32 cellular contexts compared by ENCODE assay signal in the genomic region with DNA sequence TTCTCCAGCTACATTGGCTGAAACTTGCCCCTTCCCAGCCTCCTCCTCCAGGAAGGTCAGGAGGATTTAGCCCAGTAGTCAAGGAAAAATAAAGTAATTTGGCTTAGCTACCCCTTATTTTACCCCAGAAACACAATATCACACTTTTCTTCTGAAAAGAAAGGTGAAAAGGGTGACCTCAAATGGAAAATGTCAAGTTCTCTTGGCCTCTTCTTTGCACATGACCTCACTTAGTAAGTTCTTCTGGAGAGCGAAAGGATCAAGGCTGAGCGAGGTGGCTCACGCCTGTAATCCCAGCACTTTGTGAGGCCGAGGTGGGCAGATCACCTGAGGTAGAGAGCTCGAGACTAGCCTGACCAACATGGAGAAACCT. TPM values are rescaled to one million over a fixed set of nuclear protein-coding genes. Genes with fewer than 3 reads are reported as not detected.
A peak's percentile ranks its signal among the peaks of the same experiment; 100 is the strongest.
DNase-seq lines count a peak whose midpoint lies in the region; ATAC-seq, FAIRE-seq and TF ChIP-seq lines count a peak whose summit lies in the region.
"Had no signal": no experiment of that assay in that cellular context is flagged by ENCODE, and none has a peak within 500 bp of the region (broad histone marks: within the 10 kb centered on the region; RNA-seq: fewer than 3 reads in every experiment).

No MANE protein-coding gene starts in this region.

- peaks cover 25% of the 10 kb centered on the region for H3K4me1 Mint-ChIP-seq in MCF 10A (ENCODE audit: insufficient read depth, unreplicated experiment)
- H3K4me1 Mint-ChIP-seq in CD8-positive, alpha-beta T cell (ENCODE audit: low read depth), result peaks cover 4% of the 10 kb centered on the region

- H3K27me3 Mint-ChIP-seq in MCF 10A (ENCODE audit: insufficient read depth, unreplicated experiment), result no peaks in the 10 kb centered on the region
- H3K27me3 Mint-ChIP-seq in CD8-positive, alpha-beta T cell (ENCODE audit: low read depth), result peaks cover 1% of the 10 kb centered on the region
- H3K27me3 Mint-ChIP-seq: activated CD4-positive, alpha-beta T cell treated with anti-CD3 and anti-CD28 coated beads, Interleukin-2, amount 10 ng/mL, durations not matched to agents 7 days and 5 days had no signal

- H3K36me3 Mint-ChIP-seq in MCF 10A (ENCODE audit: insufficient read depth, unreplicated experiment), result no peaks in the 10 kb centered on the region
- no peaks in the 10 kb centered on the region for H3K36me3 Mint-ChIP-seq in CD8-positive, alpha-beta T cell
- H3K36me3 Mint-ChIP-seq: CD4-positive, CD25-positive, alpha-beta regulatory T cell had no signal

- H2AFZ ChIP-seq in mammary epithelial cell (ENCODE audit: low read depth, low read length), result no peak overlapping the region
- H2AFZ ChIP-seq: GM23248 had no signal

- H3K36me3 ChIP-seq in mammary epithelial cell (ENCODE audit: insufficient read depth, low read length), result no peaks in the 10 kb centered on the region
- no peaks in the 10 kb centered on the region for H3K36me3 ChIP-seq in RWPE2 (ENCODE audit: low read depth)
- no peaks in the 10 kb centered on the region for H3K36me3 ChIP-seq in kidney (ENCODE audit: control insufficient read depth in 1 of 2, insufficient read depth in 2 of 2, low read length in 2 of 2)
- H3K36me3 ChIP-seq in transverse colon, result no peaks in the 10 kb centered on the region
- H3K36me3 ChIP-seq in CD8-positive, alpha-beta T cell (ENCODE audit: insufficient read depth, low read length), result no peaks in the 10 kb centered on the region
- H3K36me3 ChIP-seq: ovary, spleen, tibial nerve had no signal

- H3K4me3 Mint-ChIP-seq in MCF 10A (ENCODE audit: unreplicated experiment), result no peak overlapping the region
- H3K4me3 Mint-ChIP-seq in CD8-positive, alpha-beta T cell, result no peak overlapping the region
- H3K4me3 Mint-ChIP-seq: activated CD4-positive, alpha-beta T cell treated with anti-CD3 and anti-CD28 coated beads, Interleukin-2, amount 10 ng/mL, durations not matched to agents 7 days and 5 days; activated T-cell treated with anti-CD3 and anti-CD28 coated beads, Interleukin-2, amount 50 U/mL, for 4 hours; CD4-positive, CD25-positive, alpha-beta regulatory T cell had no signal

- no peak for DNase-seq in MCF 10A (ENCODE audit: unreplicated experiment)
- DNase-seq in mammary epithelial cell, result no peak
- no peak for DNase-seq in RWPE2 (ENCODE audit: low spot score)
- DNase-seq in kidney, result no peak
- DNase-seq in transverse colon, result no peak
- DNase-seq in CD8-positive, alpha-beta T cell, result no peak
- DNase-seq in SHP77 treated with DMSO at 0.1 percent for 48 hours (lab: John Stamatoyannopoulos, UW), result no peak
- DNase-seq: activated CD4-positive, alpha-beta T cell treated with anti-CD3 and anti-CD28 coated beads, Interleukin-2, amount 10 ng/mL, durations not matched to agents 7 days and 5 days; activated T-cell treated with anti-CD3 and anti-CD28 coated beads, Interleukin-2, amount 50 U/mL, for 4 hours; CD4-positive, CD25-positive, alpha-beta regulatory T cell; dorsolateral prefrontal cortex; Kasumi-1; MV-4-11; NCI-H146; NCI-H2107; NCI-H446 treated with DMSO at 0.1 percent for 48 hours; NCI-H82; SHP77; spleen; T-helper 9 cell had no signal

- no peaks in the 10 kb centered on the region for H3K79me2 ChIP-seq in mammary epithelial cell (ENCODE audit: insufficient read depth, low read length)

- peak overlapping the region; percentile 23 for H3K27ac Mint-ChIP-seq in MCF 10A (ENCODE audit: low read depth, unreplicated experiment)
- H3K27ac Mint-ChIP-seq in CD8-positive, alpha-beta T cell, result no peak overlapping the region
- H3K27ac Mint-ChIP-seq: activated CD4-positive, alpha-beta T cell treated with anti-CD3 and anti-CD28 coated beads, Interleukin-2, amount 10 ng/mL, durations not matched to agents 7 days and 5 days; CD4-positive, CD25-positive, alpha-beta regulatory T cell had no signal

- no peak overlapping the region for H3K4me2 ChIP-seq in mammary epithelial cell (ENCODE audit: insufficient read depth, low read depth, low read length)

- no peak for ATAC-seq in RWPE2 (ENCODE audit: low read depth)
- ATAC-seq in CD8-positive, alpha-beta T cell, result no peak
- ATAC-seq in GM21529 (IDR thresholded peaks at IDR 0.05; ENCODE audit: unreplicated experiment), result no peak
- ATAC-seq: activated T-cell treated with anti-CD3 and anti-CD28 coated beads, Interleukin-2, amount 50 U/mL, for 4 hours had no signal

- in situ Hi-C loops in mammary epithelial cell (cut with MboI; ENCODE audit: low sequenced_read_pairs in 2 of 2), result no loop called here
- in situ Hi-C loops in transverse colon (cut with MboI; ENCODE audit: low pct_ligation_motif_present in 1 of 4, low pct_unique_long_range_greater_than_20kb in 1 of 4, low sequenced_read_pairs in 3 of 4), result no loop called here

- POLR2A ChIA-PET in MCF 10A (lab: Yijun Ruan, JAX), result interaction anchor here (0.7 to 24.1 kb wide), 6 partner anchors 13 to 105 kb away, joined by 3 to 599 read pairs (median 12); a partner anchor contains a TSS
- POLR2A ChIA-PET in CD8-positive, alpha-beta T cell (lab: Charles Lee), result no interaction called here

- TF ChIP-seq POLR2A in transverse colon (IDR thresholded peaks at IDR 0.05), result no peak

- dilution Hi-C loops in mammary epithelial cell (cut with HindIII; ENCODE audit: low sequenced_read_pairs), result no loop called here

- TF ChIP-seq CTCF in MCF 10A (IDR thresholded peaks at IDR 0.05; ENCODE audit: unreplicated experiment) (no peak), mammary epithelial cell (conservative IDR thresholded peaks at IDR 0.05 in 1 of 2, IDR thresholded peaks at IDR 0.05 in 1 of 2; ENCODE audit: extremely low read depth in 1 of 2, insufficient read depth in 1 of 2, low read depth in 1 of 2, low read length in 2 of 2) (no peak), RWPE2 (IDR thresholded peaks at IDR 0.05; ENCODE audit: poor library complexity, severe bottlenecking) (no peak), kidney (IDR thresholded peaks at IDR 0.05; ENCODE audit: borderline replicate concordance, extremely low read depth, insufficient read depth) (no peak), transverse colon (IDR thresholded peaks at IDR 0.05) (no peak)
- no peak for TF ChIP-seq CTCF in CD8-positive, alpha-beta T cell (IDR thresholded peaks at IDR 0.05)

- FAIRE-seq in kidney (lab: Jason Lieb, UNC), result no peak
- FAIRE-seq: GM12892 had no signal

- BruUV-seq in MCF 10A (replicated peaks; lab: Mats Ljungman, UMichigan), result no TSS peak
- BruUV-seq in mammary epithelial cell (replicated peaks; lab: Mats Ljungman, UMichigan), result no TSS peak

- H3K9me3 ChIP-seq in mammary epithelial cell (replicated peaks; ENCODE audit: insufficient read depth, low read length), result no peaks in the 10 kb centered on the region
- no peaks in the 10 kb centered on the region for H3K9me3 ChIP-seq in RWPE2 (ENCODE audit: severe bottlenecking)
- no peaks in the 10 kb centered on the region for H3K9me3 ChIP-seq in kidney (ENCODE audit: control insufficient read depth in 1 of 2, low read length in 2 of 2)
- no peaks in the 10 kb centered on the region for H3K9me3 ChIP-seq in transverse colon
- H3K9me3 ChIP-seq in CD8-positive, alpha-beta T cell (ENCODE audit: low read length), result no peaks in the 10 kb centered on the region
- H3K9me3 ChIP-seq: mucosa of descending colon, ovary, spleen, tibial nerve had no signal

- CTCF ChIA-PET in MCF 10A (lab: Yijun Ruan, JAX), result interaction anchor here (1.6 kb wide), 1 partner anchor 8 kb away, joined by 8 read pairs; a partner anchor contains a TSS
- CTCF ChIA-PET in mammary epithelial cell (lab: Charles Lee; ENCODE audit: low non-redundant PET), result no interaction called here
- CTCF ChIA-PET in CD8-positive, alpha-beta T cell (lab: Charles Lee), result interaction anchor here (0.7 to 2.1 kb wide), 3 partner anchors 12 to 57 kb away, joined by 3 to 6 read pairs (median 3); no protein-coding TSS in a partner anchor

- TF ChIP-seq EP300 in transverse colon (IDR thresholded peaks at IDR 0.05; ENCODE audit: low read depth), result no peak

- no peaks in the 10 kb centered on the region for H3K27me3 ChIP-seq in mammary epithelial cell (ENCODE audit: insufficient read depth, low read length)
- H3K27me3 ChIP-seq in RWPE2 (ENCODE audit: insufficient read depth, poor library complexity, severe bottlenecking), result no peaks in the 10 kb centered on the region
- no peaks in the 10 kb centered on the region for H3K27me3 ChIP-seq in transverse colon
- no peaks in the 10 kb centered on the region for H3K27me3 ChIP-seq in CD8-positive, alpha-beta T cell (ENCODE audit: insufficient read depth, low read length)
- H3K27me3 ChIP-seq: dorsolateral prefrontal cortex, ovary, tibial nerve had no signal

- H3K4me3 ChIP-seq in mammary epithelial cell (replicated peaks in 1 of 3; ENCODE audit: insufficient read depth in 1 of 3, low read depth in 2 of 3, low read length in 3 of 3) (no peak overlapping the region), RWPE2 (ENCODE audit: severe bottlenecking) (no peak overlapping the region), kidney (ENCODE audit: low read length in 2 of 2) (no peak overlapping the region), transverse colon (no peak overlapping the region)
- H3K4me3 ChIP-seq in CD8-positive, alpha-beta T cell (ENCODE audit: low read depth, low read length), result no peak overlapping the region
- H3K4me3 ChIP-seq: dorsolateral prefrontal cortex, GM23248, mucosa of descending colon, ovary, spleen, tibial nerve had no signal

- H3K9ac ChIP-seq in mammary epithelial cell (ENCODE audit: insufficient read depth, low read length) (no peak overlapping the region), kidney (ENCODE audit: low read length in 2 of 2) (no peak overlapping the region)
- H3K9ac ChIP-seq: GM23248 had no signal

- intact Hi-C loops in MCF 10A (cut with micrococcal nuclease) (no loop called here), mammary epithelial cell (cut with micrococcal nuclease) (no loop called here), kidney (cut with DNase I) (no loop called here), transverse colon (cut with DNase I; ENCODE audit: low total_unique reads) (no loop called here)
- intact Hi-C loops in CD8-positive, alpha-beta T cell (cut with DNase I, micrococcal nuclease), result no loop called here

- WGBS in mammary epithelial cell (ENCODE audit: low coverage, missing lambda C conversion rate), result 95% methylated on average over 5 of the region's 5 CpGs
- WGBS in transverse colon (ENCODE audit: low coverage in 1 of 2), 2 donors, result 78 to 86% methylated on average over 4 to 5 of the region's 5 CpGs

- H3K27ac ChIP-seq in mammary epithelial cell (ENCODE audit: insufficient read depth, low read depth, low read length), result no peak overlapping the region
- H3K27ac ChIP-seq in RWPE2 (ENCODE audit: poor library complexity, severe bottlenecking), result peak overlapping the region; percentile 97
- peak overlapping the region; percentile 80 to 84 for H3K27ac ChIP-seq in kidney (ENCODE audit: low read depth in 2 of 2, low read length in 2 of 2)
- H3K27ac ChIP-seq in transverse colon, result peak overlapping the region; percentile 76 to 82 (median 81)
- no peak overlapping the region for H3K27ac ChIP-seq in CD8-positive, alpha-beta T cell (ENCODE audit: low read depth, low read length)
- H3K27ac ChIP-seq: 22Rv1, GM23248, HL-60 had no signal

- H4K20me1 ChIP-seq in mammary epithelial cell (ENCODE audit: insufficient read depth, low read length), result no peaks in the 10 kb centered on the region

- H3K9me3 Mint-ChIP-seq in MCF 10A (ENCODE audit: unreplicated experiment), result no peaks in the 10 kb centered on the region
- H3K9me3 Mint-ChIP-seq in CD8-positive, alpha-beta T cell, result no peaks in the 10 kb centered on the region
- H3K9me3 Mint-ChIP-seq: activated CD4-positive, alpha-beta T cell treated with anti-CD3 and anti-CD28 coated beads, Interleukin-2, amount 10 ng/mL, durations not matched to agents 7 days and 5 days; activated T-cell treated with anti-CD3 and anti-CD28 coated beads, Interleukin-2, amount 50 U/mL, for 4 hours; CD4-positive, CD25-positive, alpha-beta regulatory T cell had no signal

- H3K4me1 ChIP-seq in mammary epithelial cell (ENCODE audit: insufficient read depth, low read length) (peaks cover 33% of the 10 kb centered on the region), RWPE2 (ENCODE audit: insufficient read depth, poor library complexity, severe bottlenecking) (peaks cover 30% of the 10 kb centered on the region), kidney (ENCODE audit: control insufficient read depth in 1 of 2, insufficient read depth in 1 of 2, low read depth in 1 of 2, low read length in 2 of 2) (peaks cover 17 to 27% of the 10 kb centered on the region in 2 donors), transverse colon (peaks cover 15 to 33% (median 22%) of the 10 kb centered on the region in 4 donors)
- no peaks in the 10 kb centered on the region for H3K4me1 ChIP-seq in CD8-positive, alpha-beta T cell (ENCODE audit: insufficient read depth, low read length)

RNA-seq across cellular contexts. Expression of a gene that starts 8.1 kb away (rescaled TPM):
- 112 and 131 TPM in 2 replicates for total RNA-seq in MCF 10A (2022)
- total RNA-seq in mammary epithelial cell, result 100 to 1,000 TPM; 444 to 578 TPM
- polyA plus RNA-seq in mammary epithelial cell, result 223 TPM
- polyA minus RNA-seq in mammary epithelial cell, result 582 TPM
- 223 TPM for total RNA-seq in kidney
- polyA plus RNA-seq in kidney (ENCODE audit: insufficient read depth, low read depth, low replicate concordance), result 148 TPM
- 100 to 1,000 TPM; 396 to 595 (median 513) TPM for total RNA-seq in transverse colon
- total RNA-seq in CD8-positive, alpha-beta T cell, result 1 to 10 TPM; 1.0 to 1.8 TPM

RNA-seq across cellular contexts. Expression of a gene that starts 17.2 kb away (rescaled TPM):
- 36.4 and 41.5 TPM in 2 replicates for total RNA-seq in MCF 10A (2022)
- total RNA-seq in mammary epithelial cell, result 10 to 100 TPM; 30.5 to 42.3 TPM
- 32.7 TPM for polyA plus RNA-seq in mammary epithelial cell
- 6.2 TPM for polyA minus RNA-seq in mammary epithelial cell
- total RNA-seq in kidney, result 13.6 TPM
- polyA plus RNA-seq in kidney (ENCODE audit: insufficient read depth, low read depth, low replicate concordance), result 13.7 TPM
- 10 to 100 TPM; 18.7 to 39.6 (median 22.5) TPM for total RNA-seq in transverse colon
- total RNA-seq in CD8-positive, alpha-beta T cell, result 1 to 10 TPM in 1 of 2 experiments, under 1 TPM in 1; 0.89 to 1.0 TPM

RNA-seq across cellular contexts. Expression of a gene that starts 18.2 kb away (rescaled TPM):
- 142 and 159 TPM in 2 replicates for total RNA-seq in MCF 10A (2022)
- 100 to 1,000 TPM; 131 to 137 TPM for total RNA-seq in mammary epithelial cell
- polyA plus RNA-seq in mammary epithelial cell, result 99.6 TPM
- polyA minus RNA-seq in mammary epithelial cell, result 46.0 TPM
- total RNA-seq in kidney, result 38.3 TPM
- polyA plus RNA-seq in kidney (ENCODE audit: insufficient read depth, low read depth, low replicate concordance), result 19.6 TPM
- 10 to 100 TPM in 3 of 4 donors, 1 to 10 TPM in 1; 7.1 to 61.1 (median 12.6) TPM for total RNA-seq in transverse colon
- total RNA-seq in CD8-positive, alpha-beta T cell, result under 1 TPM in 1 of 2 experiments, not detected in 1; 0.38 TPM
- total RNA-seq: CD4-positive, CD25-positive, alpha-beta regulatory T cell had no signal

RNA-seq across cellular contexts. Expression of a gene that starts 41.4 kb away (rescaled TPM):
- total RNA-seq in MCF 10A (2022), result 59.8 and 65.1 TPM in 2 replicates
- 10 to 100 TPM; 40.5 to 55.2 TPM for total RNA-seq in mammary epithelial cell
- polyA plus RNA-seq in mammary epithelial cell, result 55.0 TPM
- polyA minus RNA-seq in mammary epithelial cell, result 46.8 TPM
- total RNA-seq in kidney, result 44.0 TPM
- 88.0 TPM for polyA plus RNA-seq in kidney (ENCODE audit: insufficient read depth, low read depth, low replicate concordance)
- 10 to 100 TPM in 3 of 4 donors, 1 to 10 TPM in 1; 10.0 to 30.8 (median 24.6) TPM for total RNA-seq in transverse colon
- 10 to 100 TPM; 26.5 to 27.0 TPM for total RNA-seq in CD8-positive, alpha-beta T cell

RNA-seq across cellular contexts. Expression of a gene that starts 43.0 kb away (rescaled TPM):
- total RNA-seq in MCF 10A (2022) (not detected in 2 replicates), mammary epithelial cell (under 1 TPM; 0.38 to 0.67 TPM), kidney (0.28 TPM), transverse colon (under 1 TPM in 1 of 4 donors, not detected in 3; 0.32 TPM)
- polyA plus RNA-seq in mammary epithelial cell (0.11 TPM), kidney (ENCODE audit: insufficient read depth, low read depth, low replicate concordance) (not detected)
- polyA minus RNA-seq in mammary epithelial cell, result not detected
- total RNA-seq in CD8-positive, alpha-beta T cell, result not detected
- total RNA-seq: activated CD4-positive, alpha-beta T cell treated with anti-CD3 and anti-CD28 coated beads, Interleukin-2, amount 10 ng/mL, durations not matched to agents 7 days and 5 days; activated T-cell treated with anti-CD3 and anti-CD28 coated beads, Interleukin-2, amount 50 U/mL, for 4 hours; CD4-positive, CD25-positive, alpha-beta regulatory T cell; cerebellum; endothelial cell of umbilical vein; left colon; tibial nerve had no signal
- polyA plus RNA-seq: neural cell had no signal

Comparison
In these comparisons a context has a peak if more than half of its experiments do, and no peak if none do; other contexts are left out.
1. H3K27ac ChIP-seq: peak in RWPE2 (single experiment), kidney (2 of 2) and transverse colon (4 of 4); none in mammary epithelial cell (single experiment) and CD8-positive, alpha-beta T cell (single experiment).
2. RNA of a gene that starts 8.1 kb away (total RNA-seq): 444 to 578 TPM in mammary epithelial cell, 396 to 595 TPM in transverse colon, 223 TPM in kidney (single experiment) and 112 to 131 TPM in MCF 10A; 1.0 to 1.8 TPM in CD8-positive, alpha-beta T cell; every median in the first group is over 10 times any median in the second.
3. RNA of a gene that starts 18.2 kb away (total RNA-seq): 142 to 159 TPM in MCF 10A, 131 to 137 TPM in mammary epithelial cell, 38.3 TPM in kidney (single experiment) and 7.1 to 61.1 TPM in transverse colon; 0.38 TPM in CD8-positive, alpha-beta T cell; every median in the first group is over 4 times any median in the second.